In the genomic region with DNA sequence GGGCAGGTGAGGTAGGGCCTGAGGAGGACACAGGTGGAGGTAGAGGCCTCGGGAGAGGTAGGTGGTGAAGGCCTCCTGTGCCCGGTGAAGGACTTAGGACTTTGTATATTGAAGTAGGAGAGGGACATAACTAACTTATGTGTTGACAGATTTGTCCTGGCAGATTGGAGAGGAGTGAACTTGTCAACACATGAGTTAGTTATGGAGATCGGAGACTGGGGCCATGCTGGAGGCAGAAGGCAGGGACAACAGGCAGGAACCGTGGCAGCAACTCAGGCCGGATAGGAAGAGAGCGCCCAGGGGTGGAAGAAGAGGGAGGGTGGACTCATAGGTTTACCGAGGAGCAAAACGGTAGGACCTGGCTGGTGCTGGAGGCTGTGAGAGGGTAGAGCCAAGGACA, we compare ENCODE assay signal across 24 cellular contexts. TPM values are rescaled to one million over a fixed set of nuclear protein-coding genes. Genes with fewer than 3 reads are reported as not detected.
"Had no signal": no experiment of that assay in that cellular context is flagged by ENCODE, and none has a peak within 500 bp of the region (broad histone marks: within the 10 kb centered on the region; RNA-seq: fewer than 3 reads in every experiment).

No MANE protein-coding gene starts in this region.

- DNase-seq: activated CD4-positive, alpha-beta T cell treated with anti-CD3 and anti-CD28 coated beads for 48 hours; activated CD4-positive, alpha-beta T cell treated with anti-CD3 and anti-CD28 coated beads, Interleukin-2, amount 50 U/mL, for 4 hours; activated CD4-positive, CD25-positive, alpha-beta regulatory T cell treated with anti-CD3 and anti-CD28 coated beads, Interleukin-2, amount 50 U/mL, for 72 hours; activated CD8-positive, alpha-beta memory T cell treated with anti-CD3 and anti-CD28 coated beads, Interleukin-2, amount 50 U/mL, for 48 hours; activated CD8-positive, alpha-beta T cell treated with anti-CD3 and anti-CD28 coated beads, Interleukin-2, amount 10 ng/mL, durations not matched to agents 7 days and 5 days; activated naive CD4-positive, alpha-beta T cell treated with anti-CD3 and anti-CD28 coated beads, Interleukin-2, amount 50 U/mL, for 16 hours; activated naive CD8-positive, alpha-beta T cell treated with anti-CD3 and anti-CD28 coated beads, Interleukin-2, amount 10 ng/mL, durations not matched to agents 7 days and 5 days; activated T-cell treated with anti-CD3 and anti-CD28 coated beads, Interleukin-2, amount 50 U/mL, for 1 hour; adrenal gland; anterior cingulate cortex; MG63; MV-4-11; NCI-H1092 treated with DMSO at 0.1 percent for 48 hours; NCI-H1417 treated with DMSO at 0.1 percent for 48 hours; NCI-H1694; NCI-H2029; NCI-H510A treated with DMSO at 0.1 percent for 48 hours; NCI-H69; Peyer's patch; SHP77 treated with DMSO at 0.1 percent for 48 hours had no signal

- H3K36me3 ChIP-seq: adrenal gland, breast epithelium, MG63, Peyer's patch had no signal

- H3K4me3 ChIP-seq: adrenal gland, breast epithelium, MG63, Peyer's patch had no signal

- H3K27me3 ChIP-seq: adrenal gland, breast epithelium, MG63, Peyer's patch had no signal

- H3K9me3 ChIP-seq: adrenal gland, breast epithelium, MG63, Peyer's patch had no signal

- H3K4me1 ChIP-seq: adrenal gland, breast epithelium had no signal

- ATAC-seq: activated CD8-positive, alpha-beta T cell treated with anti-CD3 and anti-CD28 coated beads, Interleukin-2, amount 10 ng/mL, durations not matched to agents 7 days and 5 days; WTC11 had no signal

- H3K27ac ChIP-seq: breast epithelium, RWPE1 had no signal

RNA-seq across cellular contexts. Expression of gene GLP2R, which starts 18.4 kb away (rescaled TPM):
- total RNA-seq: activated CD8-positive, alpha-beta T cell treated with anti-CD3 and anti-CD28 coated beads, Interleukin-2, amount 10 ng/mL, durations not matched to agents 7 days and 5 days; activated naive CD8-positive, alpha-beta T cell treated with anti-CD3 and anti-CD28 coated beads, Interleukin-2, amount 10 ng/mL, durations not matched to agents 7 days and 5 days; SK-MEL-5; WTC11 had no signal

RNA-seq across cellular contexts. Expression of gene GSG1L2, which starts 22.3 kb away (rescaled TPM):
- total RNA-seq: activated CD8-positive, alpha-beta T cell treated with anti-CD3 and anti-CD28 coated beads, Interleukin-2, amount 10 ng/mL, durations not matched to agents 7 days and 5 days; activated naive CD8-positive, alpha-beta T cell treated with anti-CD3 and anti-CD28 coated beads, Interleukin-2, amount 10 ng/mL, durations not matched to agents 7 days and 5 days; adrenal gland; breast epithelium; Peyer's patch; SK-MEL-5; WTC11 had no signal
- polyA plus RNA-seq: adrenal gland had no signal

RNA-seq across cellular contexts. Expression of gene DHRS7C, which starts 52.8 kb away (rescaled TPM):
- total RNA-seq: activated CD8-positive, alpha-beta T cell treated with anti-CD3 and anti-CD28 coated beads, Interleukin-2, amount 10 ng/mL, durations not matched to agents 7 days and 5 days; activated naive CD8-positive, alpha-beta T cell treated with anti-CD3 and anti-CD28 coated beads, Interleukin-2, amount 10 ng/mL, durations not matched to agents 7 days and 5 days; adrenal gland; breast epithelium; Peyer's patch; SK-MEL-5; WTC11 had no signal
- polyA plus RNA-seq: adrenal gland had no signal
